9 cellular contexts compared by ENCODE assay signal in the genomic region with DNA sequence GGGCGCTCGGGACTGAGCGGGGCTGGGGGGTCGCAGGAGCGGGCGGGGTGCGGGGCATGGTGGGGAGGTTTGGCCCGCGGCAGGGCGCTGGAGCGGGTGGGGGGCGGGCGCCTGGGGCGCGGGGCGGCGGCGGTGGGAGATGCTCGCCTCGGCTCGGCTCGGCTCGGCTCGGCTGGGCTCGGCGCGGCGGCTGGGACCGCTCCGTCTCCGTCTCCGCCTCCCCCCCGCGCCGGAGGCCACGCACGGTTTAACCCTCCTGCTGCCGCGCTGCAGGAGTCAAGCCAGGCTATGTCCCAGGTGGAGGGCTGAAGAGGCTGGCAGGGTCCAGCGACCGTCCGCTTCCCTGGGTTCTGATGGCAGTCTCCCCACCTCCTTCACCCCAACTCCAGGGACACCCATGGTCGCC. TPM values are rescaled to one million over a fixed set of nuclear protein-coding genes. Genes with fewer than 3 reads are reported as not detected.
DNase-seq lines count a peak whose midpoint lies in the region; ATAC-seq, FAIRE-seq and TF ChIP-seq lines count a peak whose summit lies in the region.
"Had no signal": no experiment of that assay in that cellular context is flagged by ENCODE, and none has a peak within 500 bp of the region (broad histone marks: within the 10 kb centered on the region; RNA-seq: fewer than 3 reads in every experiment).

A gene with protein sequence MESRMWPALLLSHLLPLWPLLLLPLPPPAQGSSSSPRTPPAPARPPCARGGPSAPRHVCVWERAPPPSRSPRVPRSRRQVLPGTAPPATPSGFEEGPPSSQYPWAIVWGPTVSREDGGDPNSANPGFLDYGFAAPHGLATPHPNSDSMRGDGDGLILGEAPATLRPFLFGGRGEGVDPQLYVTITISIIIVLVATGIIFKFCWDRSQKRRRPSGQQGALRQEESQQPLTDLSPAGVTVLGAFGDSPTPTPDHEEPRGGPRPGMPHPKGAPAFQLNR (minus strand): TSS at position 170 of the 406 bp plus-strand sequence. CDS start 2,754 bp downstream, outside the sequence.

- peak within 1 kb of the TSS; percentile 35; the same call in 1 of the 2 replicates for H3K4me3 ChIP-seq in PC-3 (ENCODE audit: low read length)

- peaks cover 20% of the 10 kb centered on the region for H3K4me1 Mint-ChIP-seq in activated naive CD4-positive, alpha-beta T cell treated with anti-CD3 and anti-CD28 coated beads, Interleukin-2, amount 10 ng/mL, durations not matched to agents 7 days and 5 days

- CTCF ChIA-PET in PC-3 (lab: Charles Lee): no interaction called here
- CTCF ChIA-PET in activated naive CD4-positive, alpha-beta T cell treated with anti-CD3 and anti-CD28 coated beads, Interleukin-2, amount 10 ng/mL, durations not matched to agents 7 days and 5 days (lab: Charles Lee): no interaction called here

- DNase-seq in COLO668 (lab: John Stamatoyannopoulos, UW; ENCODE audit: unreplicated experiment): peak; percentile 25
- DNase-seq in PC-3: no peak
- DNase-seq in activated naive CD4-positive, alpha-beta T cell treated with anti-CD3 and anti-CD28 coated beads, Interleukin-2, amount 10 ng/mL, durations not matched to agents 7 days and 5 days: peak; percentile 76
- DNase-seq in glomerular visceral epithelial cell (ENCODE audit: extremely low spot score): peak; percentile 38
- peak; percentile 75 for DNase-seq in posterior vena cava (ENCODE audit: low spot score)
- no peak for DNase-seq in H54 (ENCODE audit: insufficient read length, low spot score)
- no peak for DNase-seq in OCI-M1 (lab: John Stamatoyannopoulos, UW)
- no peak for DNase-seq in medulla oblongata (ENCODE audit: extremely low spot score)

- no peak within 1 kb of the TSS for H2AFZ ChIP-seq in PC-3 (ENCODE audit: low read length)

- no peaks in the 10 kb centered on the region for H3K9me3 ChIP-seq in PC-3 (ENCODE audit: low read length)

- no peaks in the 10 kb centered on the region for H3K9me2 ChIP-seq in PC-3 (replicated peaks; ENCODE audit: low read length)

- TF ChIP-seq POLR2A in H54 (IDR thresholded peaks at IDR 0.05; ENCODE audit: low read depth, low read length): no peak

- no peaks in the 10 kb centered on the region for H3K4me1 ChIP-seq in PC-3 (ENCODE audit: insufficient read depth, low read length)

- no peaks in the 10 kb centered on the region for H3K9me3 Mint-ChIP-seq in activated naive CD4-positive, alpha-beta T cell treated with anti-CD3 and anti-CD28 coated beads, Interleukin-2, amount 10 ng/mL, durations not matched to agents 7 days and 5 days

- H3F3A ChIP-seq in PC-3 (ENCODE audit: low read length, unreplicated experiment): no peaks in the 10 kb centered on the region

- H3K27ac Mint-ChIP-seq in activated naive CD4-positive, alpha-beta T cell treated with anti-CD3 and anti-CD28 coated beads, Interleukin-2, amount 10 ng/mL, durations not matched to agents 7 days and 5 days: no peak within 1 kb of the TSS

- H3K27ac ChIP-seq in PC-3 (ENCODE audit: low read length): no peak within 1 kb of the TSS

- peak within 1 kb of the TSS; percentile 52 for H3K4me3 Mint-ChIP-seq in activated naive CD4-positive, alpha-beta T cell treated with anti-CD3 and anti-CD28 coated beads, Interleukin-2, amount 10 ng/mL, durations not matched to agents 7 days and 5 days

- no peak within 1 kb of the TSS for H3K9ac ChIP-seq in PC-3 (ENCODE audit: low read length)

- peaks cover 91% of the 10 kb centered on the region for H3K27me3 Mint-ChIP-seq in activated naive CD4-positive, alpha-beta T cell treated with anti-CD3 and anti-CD28 coated beads, Interleukin-2, amount 10 ng/mL, durations not matched to agents 7 days and 5 days

- no peaks in the 10 kb centered on the region for H3K36me3 Mint-ChIP-seq in activated naive CD4-positive, alpha-beta T cell treated with anti-CD3 and anti-CD28 coated beads, Interleukin-2, amount 10 ng/mL, durations not matched to agents 7 days and 5 days

- peak; percentile 35 for ATAC-seq in PC-3

- no TSS peak for BruUV-seq in PC-3 (replicated peaks; lab: Mats Ljungman, UMichigan)

- no peak for FAIRE-seq in H54 (lab: Jason Lieb, UNC)

- peaks cover 33% of the 10 kb centered on the region for H3K27me3 ChIP-seq in PC-3 (ENCODE audit: low read length)

- H3K4me2 ChIP-seq in PC-3 (ENCODE audit: low read length): peak within 1 kb of the TSS; percentile 37; the same call in 1 of the 2 replicates

- no peaks in the 10 kb centered on the region for H3K36me3 ChIP-seq in PC-3 (ENCODE audit: low read depth, low read length)

- POLR2A ChIA-PET in PC-3 (lab: Charles Lee; ENCODE audit: unreplicated experiment): no interaction called here

- TF ChIP-seq CTCF in PC-3 (conservative IDR thresholded peaks at IDR 0.05; ENCODE audit: low read depth, low read length): no peak

- H3K79me2 ChIP-seq in PC-3 (ENCODE audit: low read length): no peaks in the 10 kb centered on the region

- intact Hi-C loops in PC-3 (cut with micrococcal nuclease) (no loop called here), posterior vena cava (cut with DNase I) (no loop called here)

- no peaks in the 10 kb centered on the region for H4K20me1 ChIP-seq in PC-3 (ENCODE audit: low read length)

RNA-seq across cellular contexts. Expression of the gene that starts here (rescaled TPM):
- total RNA-seq in PC-3 (2014; rRNA removed): not detected in 2 replicates
- under 1 TPM in 1 of 2 donors, not detected in 1; 0.69 TPM for total RNA-seq in posterior vena cava
- total RNA-seq: liver had no signal

Comparison
In these comparisons a context has a peak if more than half of its experiments do, and no peak if none do; other contexts are left out.
1. Peak in ATAC-seq, H3K4me3 ChIP-seq and H3K4me2 ChIP-seq in PC-3; RNA of the gene not detected or under 1 TPM.
2. Peak in DNase-seq in posterior vena cava; RNA of the gene not detected or under 1 TPM.
3. DNase-seq: peak in COLO668 (single experiment), activated naive CD4-positive, alpha-beta T cell treated with anti-CD3 and anti-CD28 coated beads, Interleukin-2, amount 10 ng/mL, durations not matched to agents 7 days and 5 days (single experiment) and glomerular visceral epithelial cell (single experiment); none in PC-3 (single experiment), H54 (single experiment), OCI-M1 (single experiment) and medulla oblongata (single experiment).